8 cellular contexts compared by ENCODE assay signal in the genomic region with DNA sequence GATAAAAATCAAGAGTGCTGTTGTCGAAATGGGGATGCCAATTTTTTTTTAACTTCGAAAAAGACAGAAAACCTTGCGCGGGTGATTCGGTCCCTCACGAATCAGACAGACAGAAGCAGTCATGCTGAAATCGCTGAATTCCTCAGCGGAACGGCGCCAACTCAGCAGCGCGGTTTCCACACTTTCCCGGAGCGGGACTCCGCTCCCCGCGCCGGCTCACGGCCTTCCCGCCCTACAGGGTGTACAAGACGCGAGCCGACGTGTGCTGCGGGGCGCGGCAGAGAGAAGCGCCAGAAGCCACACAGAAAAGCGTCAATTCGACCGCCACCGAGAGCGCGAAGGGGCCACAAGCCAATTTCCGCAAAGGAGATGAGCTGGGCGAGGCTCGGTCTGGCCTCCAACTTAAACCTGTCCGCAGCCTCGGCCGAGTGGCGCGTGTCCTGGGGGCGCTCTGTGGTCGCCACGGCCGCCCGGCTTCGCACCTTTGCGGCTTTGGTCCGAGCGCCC. TPM values are rescaled to one million over a fixed set of nuclear protein-coding genes. Genes with fewer than 3 reads are reported as not detected.
DNase-seq lines count a peak whose midpoint lies in the region; ATAC-seq and TF ChIP-seq lines count a peak whose summit lies in the region.

No MANE protein-coding gene starts in this region.

- CTCF ChIA-PET in CD8-positive, alpha-beta memory T cell (lab: Charles Lee): no interaction called here

- H3K79me2 ChIP-seq in neural cell (replicated peaks; ENCODE audit: insufficient read depth, low read length): peaks cover 31% of the 10 kb centered on the region

- no peaks in the 10 kb centered on the region for H3K4me1 ChIP-seq in CD8-positive, alpha-beta memory T cell (ENCODE audit: insufficient read depth, low read length)
- H3K4me1 ChIP-seq in foreskin keratinocyte: no peaks in the 10 kb centered on the region

- no peaks in the 10 kb centered on the region for H3K36me3 ChIP-seq in CD8-positive, alpha-beta memory T cell (ENCODE audit: insufficient read depth, low read length)
- no peaks in the 10 kb centered on the region for H3K36me3 ChIP-seq in neural cell (ENCODE audit: insufficient read depth, low read length)

- peaks cover 31 to 37% of the 10 kb centered on the region in 2 donors for H3K27me3 Mint-ChIP-seq in CD8-positive, alpha-beta memory T cell
- H3K27me3 Mint-ChIP-seq in chondrocyte (ENCODE audit: low read depth): peaks cover 9% of the 10 kb centered on the region

- no peak overlapping the region for H2AFZ ChIP-seq in neural cell (ENCODE audit: low read depth, low read length)

- H3K27ac Mint-ChIP-seq in CD8-positive, alpha-beta memory T cell: no peak overlapping the region
- no peak overlapping the region for H3K27ac Mint-ChIP-seq in chondrocyte (ENCODE audit: unreplicated experiment)

- no peak for TF ChIP-seq CTCF in GM20000 (IDR thresholded peaks at IDR 0.05; ENCODE audit: extremely low read depth, missing control alignments)
- no peak for TF ChIP-seq CTCF in chondrocyte (IDR thresholded peaks at IDR 0.05)
- no peak for TF ChIP-seq CTCF in neural cell (IDR thresholded peaks at IDR 0.05; ENCODE audit: poor library complexity, severe bottlenecking)
- TF ChIP-seq CTCF in foreskin keratinocyte (conservative IDR thresholded peaks at IDR 0.05): no peak

- no peaks in the 10 kb centered on the region for H3K27me3 ChIP-seq in CD8-positive, alpha-beta memory T cell (ENCODE audit: insufficient read depth, low read length, poor library complexity, severe bottlenecking)
- H3K27me3 ChIP-seq in neural cell (ENCODE audit: insufficient read depth, low read depth, low read length): no peaks in the 10 kb centered on the region
- H3K27me3 ChIP-seq in foreskin keratinocyte: peaks cover 27% of the 10 kb centered on the region

- H3K9me2 ChIP-seq in neural cell (ENCODE audit: insufficient read depth, low read length): no peaks in the 10 kb centered on the region

- peak in 1 of 5 donors; percentile 13 for DNase-seq in CD8-positive, alpha-beta memory T cell
- DNase-seq in GM20000 (ENCODE audit: low spot score) (peak; percentile 16), NCI-H345 (lab: John Stamatoyannopoulos, UW) (peak; percentile 40), chondrocyte (ENCODE audit: low spot score) (no peak), AG08396 (ENCODE audit: low spot score) (no peak), foreskin keratinocyte (no peak)

- peak overlapping the region; percentile 94 for H3K9ac ChIP-seq in neural cell (ENCODE audit: low read length)

- no peaks in the 10 kb centered on the region for H3K9me3 ChIP-seq in CD8-positive, alpha-beta memory T cell (ENCODE audit: low read length)
- H3K9me3 ChIP-seq in neural cell (ENCODE audit: low read length): no peaks in the 10 kb centered on the region

- peaks cover 6 to 12% (median 9%) of the 10 kb centered on the region in 3 donors for H3K4me1 Mint-ChIP-seq in CD8-positive, alpha-beta memory T cell
- H3K4me1 Mint-ChIP-seq in chondrocyte (ENCODE audit: low read depth): peaks cover 3% of the 10 kb centered on the region

- POLR2A ChIA-PET in CD8-positive, alpha-beta memory T cell (lab: Charles Lee): no interaction called here

- peaks cover 0 to 2% (median 0%) of the 10 kb centered on the region in 5 donors for H3K9me3 Mint-ChIP-seq in CD8-positive, alpha-beta memory T cell
- peaks cover 17% of the 10 kb centered on the region for H3K9me3 Mint-ChIP-seq in chondrocyte (ENCODE audit: low read depth)

- H4K20me1 ChIP-seq in neural cell (ENCODE audit: insufficient read depth): no peaks in the 10 kb centered on the region

- no peaks in the 10 kb centered on the region for H3K36me3 Mint-ChIP-seq in CD8-positive, alpha-beta memory T cell
- H3K36me3 Mint-ChIP-seq in chondrocyte (ENCODE audit: low read depth): no peaks in the 10 kb centered on the region

- TF ChIP-seq RAD21 in neural cell (conservative IDR thresholded peaks at IDR 0.05): no peak

- H3F3A ChIP-seq in neural cell (ENCODE audit: insufficient read depth, low read length, poor library complexity, severe bottlenecking): no peaks in the 10 kb centered on the region

- ATAC-seq in foreskin keratinocyte: no peak
- ATAC-seq in activated CD4-positive, CD25-positive, alpha-beta regulatory T cell treated with anti-CD3 and anti-CD28 coated beads, Interleukin-2, amount 50 U/mL, for 24 hours: no peak

- TF ChIP-seq EP300 in neural cell (conservative IDR thresholded peaks at IDR 0.05; ENCODE audit: poor library complexity, severe bottlenecking): no peak

- no peak overlapping the region for H3K27ac ChIP-seq in CD8-positive, alpha-beta memory T cell (ENCODE audit: low read depth, low read length)
- peak overlapping the region; percentile 94 for H3K27ac ChIP-seq in neural cell (ENCODE audit: low read length)
- H3K27ac ChIP-seq in foreskin keratinocyte: no peak overlapping the region

- peak overlapping the region in 6 of 7 donors; percentile 33 to 75 (median 56) for H3K4me3 Mint-ChIP-seq in CD8-positive, alpha-beta memory T cell
- H3K4me3 Mint-ChIP-seq in chondrocyte (ENCODE audit: unreplicated experiment): peak overlapping the region; percentile 76

- H3K4me3 ChIP-seq in CD8-positive, alpha-beta memory T cell (ENCODE audit: low read length): peak overlapping the region; percentile 32
- peak overlapping the region; percentile 90 for H3K4me3 ChIP-seq in neural cell (ENCODE audit: low read length)

- H3K4me2 ChIP-seq in neural cell (ENCODE audit: low read length): peak overlapping the region; percentile 76

TF ChIP-seq in neural cell, 6 proteins besides CTCF, POLR2A, EP300 and RAD21:
- TF ChIP-seq, protein P1, sequence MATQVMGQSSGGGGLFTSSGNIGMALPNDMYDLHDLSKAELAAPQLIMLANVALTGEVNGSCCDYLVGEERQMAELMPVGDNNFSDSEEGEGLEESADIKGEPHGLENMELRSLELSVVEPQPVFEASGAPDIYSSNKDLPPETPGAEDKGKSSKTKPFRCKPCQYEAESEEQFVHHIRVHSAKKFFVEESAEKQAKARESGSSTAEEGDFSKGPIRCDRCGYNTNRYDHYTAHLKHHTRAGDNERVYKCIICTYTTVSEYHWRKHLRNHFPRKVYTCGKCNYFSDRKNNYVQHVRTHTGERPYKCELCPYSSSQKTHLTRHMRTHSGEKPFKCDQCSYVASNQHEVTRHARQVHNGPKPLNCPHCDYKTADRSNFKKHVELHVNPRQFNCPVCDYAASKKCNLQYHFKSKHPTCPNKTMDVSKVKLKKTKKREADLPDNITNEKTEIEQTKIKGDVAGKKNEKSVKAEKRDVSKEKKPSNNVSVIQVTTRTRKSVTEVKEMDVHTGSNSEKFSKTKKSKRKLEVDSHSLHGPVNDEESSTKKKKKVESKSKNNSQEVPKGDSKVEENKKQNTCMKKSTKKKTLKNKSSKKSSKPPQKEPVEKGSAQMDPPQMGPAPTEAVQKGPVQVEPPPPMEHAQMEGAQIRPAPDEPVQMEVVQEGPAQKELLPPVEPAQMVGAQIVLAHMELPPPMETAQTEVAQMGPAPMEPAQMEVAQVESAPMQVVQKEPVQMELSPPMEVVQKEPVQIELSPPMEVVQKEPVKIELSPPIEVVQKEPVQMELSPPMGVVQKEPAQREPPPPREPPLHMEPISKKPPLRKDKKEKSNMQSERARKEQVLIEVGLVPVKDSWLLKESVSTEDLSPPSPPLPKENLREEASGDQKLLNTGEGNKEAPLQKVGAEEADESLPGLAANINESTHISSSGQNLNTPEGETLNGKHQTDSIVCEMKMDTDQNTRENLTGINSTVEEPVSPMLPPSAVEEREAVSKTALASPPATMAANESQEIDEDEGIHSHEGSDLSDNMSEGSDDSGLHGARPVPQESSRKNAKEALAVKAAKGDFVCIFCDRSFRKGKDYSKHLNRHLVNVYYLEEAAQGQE (IDR thresholded peaks at IDR 0.05; ENCODE audit: borderline replicate concordance): no peak
- peak; percentile 48 for TF ChIP-seq MXI1 (conservative IDR thresholded peaks at IDR 0.05; ENCODE audit: poor library complexity, severe bottlenecking)
- TF ChIP-seq POLR2AphosphoS5 (IDR thresholded peaks at IDR 0.05): peak; percentile 24
- TF ChIP-seq EZH2 (IDR thresholded peaks at IDR 0.05; ENCODE audit: borderline replicate concordance, insufficient read depth, low read length, poor library complexity, severe bottlenecking): no peak
- TF ChIP-seq SMC3 (conservative IDR thresholded peaks at IDR 0.05; ENCODE audit: poor library complexity): no peak
- no peak for TF ChIP-seq TAF1 (IDR thresholded peaks at IDR 0.05; ENCODE audit: low read depth)

RNA-seq across cellular contexts. Expression of a gene that starts 1.3 kb away (rescaled TPM):
- total RNA-seq in CD8-positive, alpha-beta memory T cell: under 1 TPM in 1 of 2 experiments, not detected in 1; 0.02 TPM
- polyA plus RNA-seq in CD8-positive, alpha-beta memory T cell: not detected
- 0.15 to 0.26 TPM in 2 of 3 replicates, not detected in the other for total RNA-seq in chondrocyte
- 12.6 and 12.8 TPM in 2 replicates for polyA plus RNA-seq in neural cell
- polyA minus RNA-seq in neural cell: 70.1 and 85.9 TPM in 2 replicates
- total RNA-seq in foreskin keratinocyte: not detected in 2 replicates
- polyA plus RNA-seq in foreskin keratinocyte: not detected in 2 replicates

Comparison
In these comparisons a context has a peak if more than half of its experiments do, and no peak if none do; other contexts are left out.
1. DNase-seq: peak in GM20000 (single experiment) and NCI-H345 (single experiment); none in chondrocyte (single experiment), AG08396 (single experiment) and foreskin keratinocyte (0 of 2).